Comparison of ENCODE assay signal across 9 cellular contexts in the genomic region with DNA sequence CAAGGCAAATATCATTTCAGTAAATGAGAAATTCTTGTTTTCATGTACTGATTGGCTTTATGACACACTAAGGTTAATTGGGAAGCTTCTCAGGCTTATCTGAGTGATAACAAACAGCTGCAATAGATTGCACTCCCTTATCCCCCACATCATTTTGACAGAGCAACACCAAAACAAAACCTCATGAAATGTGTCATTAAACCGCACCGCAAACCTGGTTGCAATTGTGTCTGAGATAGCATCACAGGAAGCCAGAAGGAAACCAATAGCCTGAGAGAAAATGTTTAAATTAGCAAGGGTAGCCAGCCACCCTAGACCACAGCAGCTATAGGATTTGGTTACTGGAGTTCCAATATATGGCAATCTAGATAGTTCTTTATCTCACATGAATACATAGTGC. TPM values are rescaled to one million over a fixed set of nuclear protein-coding genes. Genes with fewer than 3 reads are reported as not detected.
DNase-seq lines count a peak whose midpoint lies in the region; ATAC-seq and TF ChIP-seq lines count a peak whose summit lies in the region.
"Had no signal": no experiment of that assay in that cellular context is flagged by ENCODE, and none has a peak within 500 bp of the region (broad histone marks: within the 10 kb centered on the region; RNA-seq: fewer than 3 reads in every experiment).

No MANE protein-coding gene starts in this region.

- peaks cover 3% of the 10 kb centered on the region for H3K36me3 Mint-ChIP-seq in activated CD8-positive, alpha-beta T cell treated with anti-CD3 and anti-CD28 coated beads, Interleukin-2, amount 10 ng/mL, durations not matched to agents 7 days and 5 days (ENCODE audit: low read depth)

- intact Hi-C loops in cardiac septum (cut with DNase I): loop anchor here (5.0 to 10.0 kb wide), 2 partner anchors 54 to 201 kb away; a partner anchor contains a TSS
- intact Hi-C loops in prostate gland (cut with DNase I): no loop called here

- CTCF ChIA-PET in activated CD8-positive, alpha-beta T cell treated with anti-CD3 and anti-CD28 coated beads, Interleukin-2, amount 10 ng/mL, durations not matched to agents 7 days and 5 days (lab: Charles Lee): interaction anchor here (0.9 to 2.5 kb wide), 7 partner anchors 10 to 177 kb away, joined by 3 to 10 read pairs (median 4); no protein-coding TSS in a partner anchor

- POLR2A ChIA-PET in activated CD8-positive, alpha-beta T cell treated with anti-CD3 and anti-CD28 coated beads, Interleukin-2, amount 10 ng/mL, durations not matched to agents 7 days and 5 days (lab: Charles Lee): no interaction called here

- peak overlapping the region; percentile 36 for H3K27ac Mint-ChIP-seq in activated CD8-positive, alpha-beta T cell treated with anti-CD3 and anti-CD28 coated beads, Interleukin-2, amount 10 ng/mL, durations not matched to agents 7 days and 5 days

- no peaks in the 10 kb centered on the region for H3K9me3 Mint-ChIP-seq in activated CD8-positive, alpha-beta T cell treated with anti-CD3 and anti-CD28 coated beads, Interleukin-2, amount 10 ng/mL, durations not matched to agents 7 days and 5 days (ENCODE audit: insufficient read depth)

- ATAC-seq in GM19043 (IDR thresholded peaks at IDR 0.05; ENCODE audit: low read depth, unreplicated experiment) (peak; percentile 53), HG03097 (IDR thresholded peaks at IDR 0.05; ENCODE audit: low FRiP score, unreplicated experiment) (peak; percentile 74)
- ATAC-seq in activated CD8-positive, alpha-beta T cell treated with anti-CD3 and anti-CD28 coated beads, Interleukin-2, amount 10 ng/mL, durations not matched to agents 7 days and 5 days: peak; percentile 94

- H3K4me1 ChIP-seq in prostate gland (replicated peaks): no peaks in the 10 kb centered on the region

- H3K4me1 Mint-ChIP-seq in activated CD8-positive, alpha-beta T cell treated with anti-CD3 and anti-CD28 coated beads, Interleukin-2, amount 10 ng/mL, durations not matched to agents 7 days and 5 days (ENCODE audit: low read depth): peaks cover 29% of the 10 kb centered on the region

- no peak for TF ChIP-seq CTCF in prostate gland (IDR thresholded peaks at IDR 0.05)

- 75% methylated on average over 2 of the region's 2 CpGs for WGBS in prostate gland

- peaks cover 58% of the 10 kb centered on the region for H3K27me3 Mint-ChIP-seq in activated CD8-positive, alpha-beta T cell treated with anti-CD3 and anti-CD28 coated beads, Interleukin-2, amount 10 ng/mL, durations not matched to agents 7 days and 5 days (ENCODE audit: low read depth)

- no peaks in the 10 kb centered on the region for H3K36me3 ChIP-seq in prostate gland

- peak; percentile 88 for DNase-seq in activated CD8-positive, alpha-beta T cell treated with anti-CD3 and anti-CD28 coated beads, Interleukin-2, amount 10 ng/mL, durations not matched to agents 7 days and 5 days
- peak; percentile 35 for DNase-seq in stimulated activated CD8-positive, alpha-beta memory T cell treated with anti-CD3 and anti-CD28 coated beads, Interleukin-12 subunit alpha, Interleukin-12 subunit beta, amount 100 ng/mL, for 1 hour (ENCODE audit: low read depth)
- DNase-seq in dermis blood vessel endothelial cell (no peak), cardiac septum (ENCODE audit: low spot score) (no peak), prostate gland (ENCODE audit: low spot score) (no peak), NCI-H1092 (lab: John Stamatoyannopoulos, UW) (no peak)
- DNase-seq: activated CD4-positive, CD25-positive, alpha-beta regulatory T cell had no signal

- H3K27ac ChIP-seq in prostate gland: no peak overlapping the region

- H3K9me3 ChIP-seq in prostate gland: no peaks in the 10 kb centered on the region

- peak overlapping the region; percentile 19 for H3K4me3 Mint-ChIP-seq in activated CD8-positive, alpha-beta T cell treated with anti-CD3 and anti-CD28 coated beads, Interleukin-2, amount 10 ng/mL, durations not matched to agents 7 days and 5 days

- no peaks in the 10 kb centered on the region for H3K27me3 ChIP-seq in prostate gland (replicated peaks; ENCODE audit: insufficient read depth)

- H3K4me3 ChIP-seq in prostate gland: no peak overlapping the region

- TF ChIP-seq POLR2A in prostate gland (IDR thresholded peaks at IDR 0.05): no peak

RNA-seq across cellular contexts. Expression of a gene that starts 31.6 kb away (rescaled TPM):
- not detected for total RNA-seq in activated CD8-positive, alpha-beta T cell treated with anti-CD3 and anti-CD28 coated beads, Interleukin-2, amount 10 ng/mL, durations not matched to agents 7 days and 5 days
- total RNA-seq in dermis blood vessel endothelial cell (661 and 842 TPM in 2 replicates), cardiac septum (93.9 TPM), prostate gland (10 to 100 TPM in 1 of 2 donors, 1 to 10 TPM in 1; 9.6 to 48.3 TPM)

Comparison
In these comparisons a context has a peak if more than half of its experiments do, and no peak if none do; other contexts are left out.
1. DNase-seq: peak in activated CD8-positive, alpha-beta T cell treated with anti-CD3 and anti-CD28 coated beads, Interleukin-2, amount 10 ng/mL, durations not matched to agents 7 days and 5 days (single experiment) and stimulated activated CD8-positive, alpha-beta memory T cell treated with anti-CD3 and anti-CD28 coated beads, Interleukin-12 subunit alpha, Interleukin-12 subunit beta, amount 100 ng/mL, for 1 hour (single experiment); none in dermis blood vessel endothelial cell (single experiment), cardiac septum (single experiment), prostate gland (single experiment) and NCI-H1092 (single experiment).
2. RNA of a gene that starts 31.6 kb away (total RNA-seq): 661 to 842 TPM in dermis blood vessel endothelial cell, 93.9 TPM in cardiac septum (single experiment) and 9.6 to 48.3 TPM in prostate gland; not detected in activated CD8-positive, alpha-beta T cell treated with anti-CD3 and anti-CD28 coated beads, Interleukin-2, amount 10 ng/mL, durations not matched to agents 7 days and 5 days; every median in the first group is over 10 times any median in the second.
3. Peak in every context shown above with its lines, with median percentiles within 50 percentile points of each other: ATAC-seq.